Comparison of ENCODE assay signal across 8 cellular contexts in the genomic region with DNA sequence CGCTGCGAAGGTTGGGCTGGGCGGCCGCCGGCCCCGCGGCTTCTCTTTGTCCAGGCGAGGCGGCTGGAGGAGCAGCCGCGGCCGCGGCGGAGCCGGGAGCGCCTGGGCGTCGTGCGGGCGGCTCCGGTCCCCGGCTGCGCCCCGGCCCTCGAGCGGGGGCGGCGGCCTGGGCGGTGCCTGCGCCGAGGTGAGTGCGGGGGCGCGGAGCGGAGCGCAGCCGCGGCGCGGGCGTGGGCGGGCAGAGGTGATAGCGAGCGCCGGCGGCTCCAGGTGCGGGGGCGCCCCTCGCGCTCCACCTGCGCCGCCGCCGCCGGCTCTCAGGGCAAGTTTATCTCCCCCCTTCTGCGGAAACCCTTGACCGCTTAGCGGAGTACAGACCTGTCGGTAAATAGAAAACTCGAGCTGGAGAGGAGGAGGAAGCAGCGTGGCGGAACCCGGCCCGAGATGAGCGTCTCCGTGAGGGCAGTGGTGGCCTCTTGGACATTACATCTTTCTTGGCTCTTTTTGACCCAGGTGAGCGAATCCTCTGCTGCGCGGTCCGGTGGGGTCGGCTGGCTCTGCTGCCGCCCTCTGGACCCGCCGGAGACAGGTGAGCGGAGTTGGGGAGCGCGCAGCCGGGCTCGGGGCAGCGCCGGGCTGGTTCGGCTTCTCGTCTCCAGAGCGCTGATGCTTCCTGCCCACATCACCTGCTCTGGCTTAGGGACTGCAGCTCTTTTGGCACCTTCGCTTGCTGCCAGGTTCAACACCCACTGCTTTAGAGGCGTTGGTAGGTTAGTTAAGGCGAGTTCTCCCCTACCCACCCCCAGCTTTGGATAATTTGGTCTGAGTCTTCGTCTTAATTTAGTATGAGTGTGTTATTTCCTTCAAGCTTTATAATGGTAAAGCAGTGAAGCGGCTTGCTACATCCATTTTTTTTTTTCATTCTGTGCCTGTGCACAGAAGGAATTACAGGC. TPM values are rescaled to one million over a fixed set of nuclear protein-coding genes. Genes with fewer than 3 reads are reported as not detected.
DNase-seq lines count a peak whose midpoint lies in the region; ATAC-seq and TF ChIP-seq lines count a peak whose summit lies in the region.

A gene (plus strand): TSS at position 241 of the 953 bp plus-strand sequence.

- H3K4me1 Mint-ChIP-seq in CD4-positive, CD25-positive, alpha-beta regulatory T cell, result peaks cover 0 to 6% (median under 1%) of the 10 kb centered on the region in 4 donors

- H3K79me2 ChIP-seq in PC-3 (ENCODE audit: low read length) (no peaks in the 10 kb centered on the region), PC-9 (ENCODE audit: low read depth) (no peaks in the 10 kb centered on the region)

- DNase-seq in CD4-positive, CD25-positive, alpha-beta regulatory T cell, result peak in 1 of 3 donors; percentile 18
- no peak for DNase-seq in PC-3
- DNase-seq in central memory CD4-positive, alpha-beta T cell, result peak; percentile 3
- peak in 2 of 3 donors; percentile 52 to 53 for DNase-seq in right lobe of liver
- no peak for DNase-seq in stomach
- DNase-seq in PC-9, result no peak
- DNase-seq in NCI-H1694 (lab: John Stamatoyannopoulos, UW), result no peak

- POLR2A ChIA-PET in PC-3 (lab: Charles Lee; ENCODE audit: unreplicated experiment) (no interaction called here), PC-9 (lab: Charles Lee; ENCODE audit: unreplicated experiment) (no interaction called here)

- no peak for TF ChIP-seq EP300 in stomach (IDR thresholded peaks at IDR 0.05)

- peaks cover 0 to 8% (median 4%) of the 10 kb centered on the region in 7 donors for H3K9me3 Mint-ChIP-seq in CD4-positive, CD25-positive, alpha-beta regulatory T cell

- peak within 1 kb of the TSS in 3 of 4 donors; percentile 44 to 64 (median 47) for H3K4me3 Mint-ChIP-seq in CD4-positive, CD25-positive, alpha-beta regulatory T cell

- H3K27ac Mint-ChIP-seq in CD4-positive, CD25-positive, alpha-beta regulatory T cell, result no peak within 1 kb of the TSS

- TF ChIP-seq POLR2A in right lobe of liver (IDR thresholded peaks at IDR 0.05) (no peak), stomach (IDR thresholded peaks at IDR 0.05) (no peak)

- no peak for ATAC-seq in CD4-positive, CD25-positive, alpha-beta regulatory T cell (ENCODE audit: low read depth in 2 of 2)
- ATAC-seq in GM21576 (IDR thresholded peaks at IDR 0.05; ENCODE audit: unreplicated experiment), result peak; percentile 48
- ATAC-seq in PC-3, result peak; percentile 40
- peak; percentile 31 to 64 (median 58) for ATAC-seq in right lobe of liver

- H3K27me3 Mint-ChIP-seq in CD4-positive, CD25-positive, alpha-beta regulatory T cell, result peaks cover 68% of the 10 kb centered on the region

- peaks cover 24% of the 10 kb centered on the region for H3K27me3 ChIP-seq in CD4-positive, CD25-positive, alpha-beta regulatory T cell (ENCODE audit: control insufficient read depth, insufficient read depth, low read length)
- H3K27me3 ChIP-seq in PC-3 (ENCODE audit: low read length), result peaks cover 44% of the 10 kb centered on the region
- no peaks in the 10 kb centered on the region for H3K27me3 ChIP-seq in right lobe of liver
- peaks cover 4 to 73% (median 34%) of the 10 kb centered on the region in 3 donors for H3K27me3 ChIP-seq in stomach
- H3K27me3 ChIP-seq in PC-9 (ENCODE audit: insufficient read depth, low read depth), result peaks cover 26% of the 10 kb centered on the region

- peak within 1 kb of the TSS; percentile 67 for H3K4me2 ChIP-seq in PC-3 (ENCODE audit: low read length)
- no peak within 1 kb of the TSS for H3K4me2 ChIP-seq in PC-9

- no peak within 1 kb of the TSS for H3K27ac ChIP-seq in CD4-positive, CD25-positive, alpha-beta regulatory T cell (ENCODE audit: insufficient read depth, low read length, poor library complexity, severe bottlenecking)
- H3K27ac ChIP-seq in PC-3 (ENCODE audit: low read length) (no peak within 1 kb of the TSS), right lobe of liver (no peak within 1 kb of the TSS), stomach (no peak within 1 kb of the TSS), PC-9 (no peak within 1 kb of the TSS)

- BruUV-seq in PC-3 (replicated peaks; lab: Mats Ljungman, UMichigan), result no TSS peak
- BruUV-seq in PC-9 (replicated peaks; lab: Mats Ljungman, UMichigan), result no TSS peak

- no peak within 1 kb of the TSS for H3K4me3 ChIP-seq in CD4-positive, CD25-positive, alpha-beta regulatory T cell (ENCODE audit: low read depth, low read length)
- H3K4me3 ChIP-seq in PC-3 (ENCODE audit: low read length) (peak within 1 kb of the TSS; percentile 43; the same call in 1 of the 2 replicates), right lobe of liver (peak within 1 kb of the TSS; percentile 55 to 62 (median 58)), stomach (peak within 1 kb of the TSS; percentile 39 to 49 (median 44)), PC-9 (no peak within 1 kb of the TSS)

- no peaks in the 10 kb centered on the region for H3K36me3 ChIP-seq in CD4-positive, CD25-positive, alpha-beta regulatory T cell (ENCODE audit: control insufficient read depth, insufficient read depth, low read length)
- H3K36me3 ChIP-seq in PC-3 (ENCODE audit: low read depth, low read length), result no peaks in the 10 kb centered on the region
- H3K36me3 ChIP-seq in right lobe of liver, result no peaks in the 10 kb centered on the region
- no peaks in the 10 kb centered on the region for H3K36me3 ChIP-seq in stomach
- no peaks in the 10 kb centered on the region for H3K36me3 ChIP-seq in PC-9 (ENCODE audit: low read depth)

- WGBS in right lobe of liver (ENCODE audit: insufficient coverage, low coverage, low lambda C conversion rate, missing lambda C conversion rate), result 5% methylated on average over 16 of the region's 89 CpGs
- WGBS in stomach, 5 donors, result 1 to 3% (median 2%) methylated on average over 32 to 89 of the region's 89 CpGs

- H3K9ac ChIP-seq in PC-3 (ENCODE audit: low read length), result no peak within 1 kb of the TSS

- H2AFZ ChIP-seq in PC-3 (ENCODE audit: low read length) (peak within 1 kb of the TSS; percentile 45; the same call in 1 of the 2 replicates), PC-9 (no peak within 1 kb of the TSS)

- no peaks in the 10 kb centered on the region for H3K36me3 Mint-ChIP-seq in CD4-positive, CD25-positive, alpha-beta regulatory T cell

- H4K20me1 ChIP-seq in PC-3 (ENCODE audit: low read length) (no peaks in the 10 kb centered on the region), PC-9 (ENCODE audit: insufficient read depth) (no peaks in the 10 kb centered on the region)

- H3F3A ChIP-seq in PC-3 (ENCODE audit: low read length, unreplicated experiment), result no peaks in the 10 kb centered on the region
- H3F3A ChIP-seq in PC-9 (ENCODE audit: insufficient read depth, low read depth), result no peaks in the 10 kb centered on the region

- TF ChIP-seq CTCF in PC-3 (conservative IDR thresholded peaks at IDR 0.05; ENCODE audit: low read depth, low read length) (no peak), right lobe of liver (IDR thresholded peaks at IDR 0.05) (no peak), stomach (IDR thresholded peaks at IDR 0.05) (no peak), PC-9 (conservative IDR thresholded peaks at IDR 0.05) (no peak)

- CTCF ChIA-PET in PC-3 (lab: Charles Lee) (no interaction called here), PC-9 (lab: Charles Lee) (no interaction called here)

- H3K9me2 ChIP-seq in PC-3 (replicated peaks; ENCODE audit: low read length) (no peaks in the 10 kb centered on the region), PC-9 (ENCODE audit: insufficient read depth) (no peaks in the 10 kb centered on the region)

- H3K4me1 ChIP-seq in CD4-positive, CD25-positive, alpha-beta regulatory T cell (ENCODE audit: control insufficient read depth, insufficient read depth, low read length, poor library complexity, severe bottlenecking), result peaks cover 4% of the 10 kb centered on the region
- no peaks in the 10 kb centered on the region for H3K4me1 ChIP-seq in PC-3 (ENCODE audit: insufficient read depth, low read length)
- peaks cover 0 to 7% (median 0%) of the 10 kb centered on the region in 4 donors for H3K4me1 ChIP-seq in right lobe of liver
- H3K4me1 ChIP-seq in stomach, result peaks cover 6 to 15% (median 13%) of the 10 kb centered on the region in 4 donors
- H3K4me1 ChIP-seq in PC-9 (replicated peaks; ENCODE audit: insufficient read depth), result no peaks in the 10 kb centered on the region

- H3K9me3 ChIP-seq in CD4-positive, CD25-positive, alpha-beta regulatory T cell (ENCODE audit: control insufficient read depth in 2 of 2, low read length in 2 of 2), result peaks cover 0 to 2% of the 10 kb centered on the region in 2 experiments
- H3K9me3 ChIP-seq in PC-3 (ENCODE audit: low read length) (no peaks in the 10 kb centered on the region), right lobe of liver (peaks cover 0 to 5% (median 0%) of the 10 kb centered on the region in 4 donors), stomach (peaks cover 0 to 18% (median 12%) of the 10 kb centered on the region in 4 donors), PC-9 (ENCODE audit: insufficient read depth, low read depth) (no peaks in the 10 kb centered on the region)

- intact Hi-C loops in PC-3 (cut with micrococcal nuclease) (no loop called here), right lobe of liver (cut with DNase I) (no loop called here), stomach (cut with DNase I; ENCODE audit: low total_unique reads) (no loop called here), PC-9 (cut with micrococcal nuclease; ENCODE audit: unreplicated experiment) (no loop called here)

RNA-seq across cellular contexts. Expression of the gene that starts here (rescaled TPM):
- not detected for total RNA-seq in CD4-positive, CD25-positive, alpha-beta regulatory T cell
- under 1 TPM in 3 of 4 donors, not detected in 1; 0.02 to 0.03 (median 0.03) TPM for polyA plus RNA-seq in CD4-positive, CD25-positive, alpha-beta regulatory T cell
- not detected in 2 replicates for total RNA-seq in PC-3 (2014; rRNA removed)
- total RNA-seq in right lobe of liver, result 1 to 10 TPM in 3 of 6 experiments, under 1 TPM in 3; 0.15 to 2.2 (median 0.98) TPM
- 10 to 100 TPM in 3 of 5 donors, 1 to 10 TPM in 1, not detected in 1; 3.5 to 28.1 (median 17.8) TPM for total RNA-seq in stomach
- polyA plus RNA-seq in stomach, result under 1 TPM; 0.12 to 0.31 (median 0.13) TPM
- not detected in 2 replicates for total RNA-seq in PC-9 (2021)

Comparison
In these comparisons a context has a peak if more than half of its experiments do, and no peak if none do; other contexts are left out.
1. Peak in ATAC-seq, H3K4me3 ChIP-seq and H3K4me2 ChIP-seq in PC-3; RNA of the gene not detected or under 1 TPM.
2. ATAC-seq: peak in GM21576 (single experiment) and right lobe of liver (4 of 4); none in CD4-positive, CD25-positive, alpha-beta regulatory T cell (0 of 2).
3. DNase-seq: peak in central memory CD4-positive, alpha-beta T cell (single experiment) and right lobe of liver (2 of 3); none in PC-3 (single experiment), stomach (single experiment), PC-9 (0 of 2) and NCI-H1694 (single experiment).
4. H3K4me3 ChIP-seq: peak in right lobe of liver (3 of 3) and stomach (4 of 4); none in CD4-positive, CD25-positive, alpha-beta regulatory T cell (single experiment) and PC-9 (single experiment).